Comparison of ENCODE assay signal across 1 cellular context in the genomic region with DNA sequence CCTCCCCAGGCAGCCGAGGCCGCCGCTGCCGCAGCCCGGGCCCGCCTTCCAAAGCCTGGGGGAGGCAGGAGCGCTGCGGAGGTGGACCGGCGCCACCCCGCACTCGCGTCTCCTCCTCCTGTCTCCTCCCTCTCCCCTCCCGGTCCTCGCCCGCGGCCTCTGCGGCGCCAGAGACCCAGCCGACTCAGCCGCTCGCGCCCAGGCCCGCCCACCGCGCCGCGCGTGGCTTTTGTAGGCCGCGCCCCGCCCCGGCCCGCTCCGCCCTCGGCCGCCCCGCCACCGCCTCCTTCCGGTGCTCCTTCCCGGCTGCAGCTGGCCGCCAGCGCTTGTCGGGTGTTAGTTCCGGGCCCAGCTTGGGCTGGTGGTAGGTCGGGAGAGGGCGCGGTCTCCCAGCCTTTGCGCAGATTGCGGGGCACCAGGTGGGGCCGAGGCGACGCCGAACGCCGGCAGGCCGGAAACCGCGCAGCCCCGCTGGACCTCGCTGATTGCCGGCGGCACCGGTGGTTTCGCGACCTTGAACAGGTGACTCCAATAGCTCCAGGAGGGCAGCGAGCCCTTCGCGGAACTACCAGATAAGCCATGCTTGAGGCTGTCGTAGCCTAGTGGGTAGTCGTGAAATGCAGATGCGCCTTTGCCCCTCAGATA.
TF ChIP-seq lines count a peak whose summit lies in the region.

A gene with protein sequence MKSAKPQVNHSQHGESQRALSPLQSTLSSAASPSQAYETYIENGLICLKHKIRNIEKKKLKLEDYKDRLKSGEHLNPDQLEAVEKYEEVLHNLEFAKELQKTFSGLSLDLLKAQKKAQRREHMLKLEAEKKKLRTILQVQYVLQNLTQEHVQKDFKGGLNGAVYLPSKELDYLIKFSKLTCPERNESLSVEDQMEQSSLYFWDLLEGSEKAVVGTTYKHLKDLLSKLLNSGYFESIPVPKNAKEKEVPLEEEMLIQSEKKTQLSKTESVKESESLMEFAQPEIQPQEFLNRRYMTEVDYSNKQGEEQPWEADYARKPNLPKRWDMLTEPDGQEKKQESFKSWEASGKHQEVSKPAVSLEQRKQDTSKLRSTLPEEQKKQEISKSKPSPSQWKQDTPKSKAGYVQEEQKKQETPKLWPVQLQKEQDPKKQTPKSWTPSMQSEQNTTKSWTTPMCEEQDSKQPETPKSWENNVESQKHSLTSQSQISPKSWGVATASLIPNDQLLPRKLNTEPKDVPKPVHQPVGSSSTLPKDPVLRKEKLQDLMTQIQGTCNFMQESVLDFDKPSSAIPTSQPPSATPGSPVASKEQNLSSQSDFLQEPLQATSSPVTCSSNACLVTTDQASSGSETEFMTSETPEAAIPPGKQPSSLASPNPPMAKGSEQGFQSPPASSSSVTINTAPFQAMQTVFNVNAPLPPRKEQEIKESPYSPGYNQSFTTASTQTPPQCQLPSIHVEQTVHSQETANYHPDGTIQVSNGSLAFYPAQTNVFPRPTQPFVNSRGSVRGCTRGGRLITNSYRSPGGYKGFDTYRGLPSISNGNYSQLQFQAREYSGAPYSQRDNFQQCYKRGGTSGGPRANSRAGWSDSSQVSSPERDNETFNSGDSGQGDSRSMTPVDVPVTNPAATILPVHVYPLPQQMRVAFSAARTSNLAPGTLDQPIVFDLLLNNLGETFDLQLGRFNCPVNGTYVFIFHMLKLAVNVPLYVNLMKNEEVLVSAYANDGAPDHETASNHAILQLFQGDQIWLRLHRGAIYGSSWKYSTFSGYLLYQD (minus strand): TSS at position 202 of the 645 bp plus-strand sequence. CDS start 1,431 bp downstream, outside the sequence.

TF ChIP-seq in H1, 55 proteins besides CTCF, POLR2A, EP300 and RAD21 (continued from another document):
- peak; percentile 72 for TF ChIP-seq ASH2L (IDR thresholded peaks at IDR 0.05; ENCODE audit: low read length)
- peak; percentile 73 for TF ChIP-seq KDM4A (IDR thresholded peaks at IDR 0.05; ENCODE audit: low read depth, low read length, severe bottlenecking)
- TF ChIP-seq PHF8 (conservative IDR thresholded peaks at IDR 0.05; ENCODE audit: low read depth, low read length) = peak; percentile 81
- TF ChIP-seq EZH2 (IDR thresholded peaks at IDR 0.05; ENCODE audit: low read depth, low read length, severe bottlenecking) = no peak
- no peak for TF ChIP-seq BRCA1 (IDR thresholded peaks at IDR 0.05; ENCODE audit: low read depth, low read length)
- peak; percentile 73; the same call in 1 of the 2 replicates for TF ChIP-seq TAF1 (IDR thresholded peaks at IDR 0.05; ENCODE audit: low read depth, low read length)
- TF ChIP-seq, protein P1, sequence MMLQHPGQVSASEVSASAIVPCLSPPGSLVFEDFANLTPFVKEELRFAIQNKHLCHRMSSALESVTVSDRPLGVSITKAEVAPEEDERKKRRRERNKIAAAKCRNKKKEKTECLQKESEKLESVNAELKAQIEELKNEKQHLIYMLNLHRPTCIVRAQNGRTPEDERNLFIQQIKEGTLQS (IDR thresholded peaks at IDR 0.05; ENCODE audit: insufficient read depth, low read depth, low read length) = no peak
- TF ChIP-seq BCL11A (IDR thresholded peaks at IDR 0.05; ENCODE audit: low read depth in 2 of 2, low read length in 2 of 2) = no peak
- TF ChIP-seq SAP30 (IDR thresholded peaks at IDR 0.05; ENCODE audit: insufficient read depth, insufficient replicate concordance, low read length) = no peak
